Comparison of ENCODE assay signal across 1 cellular context in genomic region chr22:30317778-30318177, GRCh38.
TF ChIP-seq lines count a peak whose summit lies in the region.

No MANE protein-coding gene starts in this region.

TF ChIP-seq in IMR-90, 13 proteins besides CTCF, POLR2A, EP300 and RAD21:
- TF ChIP-seq ELK1 (IDR thresholded peaks at IDR 0.05; ENCODE audit: borderline replicate concordance, low read depth, low read length) (no peak), NFE2L2 (IDR thresholded peaks at IDR 0.05; ENCODE audit: low read depth, low read length) (no peak), CEBPB (IDR thresholded peaks at IDR 0.05; ENCODE audit: low read depth, low read length) (no peak), SMC3 (IDR thresholded peaks at IDR 0.05; ENCODE audit: low read depth, low read length) (no peak), BHLHE40 (IDR thresholded peaks at IDR 0.05; ENCODE audit: low read depth, low read length) (no peak), FOS (IDR thresholded peaks at IDR 0.05; ENCODE audit: low read depth, low read length) (no peak), USF2 (IDR thresholded peaks at IDR 0.05; ENCODE audit: low read depth, low read length) (no peak), RCOR1 (IDR thresholded peaks at IDR 0.05; ENCODE audit: insufficient replicate concordance, low read length) (no peak), MAZ (IDR thresholded peaks at IDR 0.05; ENCODE audit: borderline replicate concordance, low read depth, low read length) (no peak), CHD1 (IDR thresholded peaks at IDR 0.05; ENCODE audit: low read depth, low read length) (no peak), RFX5 (IDR thresholded peaks at IDR 0.05; ENCODE audit: low read depth, low read length) (no peak), MXI1 (IDR thresholded peaks at IDR 0.05; ENCODE audit: borderline replicate concordance, low read depth, low read length) (no peak), MAFK (IDR thresholded peaks at IDR 0.05; ENCODE audit: low read depth, low read length) (no peak)
